ENCODE assay signal across 7 cellular contexts in the genomic region with DNA sequence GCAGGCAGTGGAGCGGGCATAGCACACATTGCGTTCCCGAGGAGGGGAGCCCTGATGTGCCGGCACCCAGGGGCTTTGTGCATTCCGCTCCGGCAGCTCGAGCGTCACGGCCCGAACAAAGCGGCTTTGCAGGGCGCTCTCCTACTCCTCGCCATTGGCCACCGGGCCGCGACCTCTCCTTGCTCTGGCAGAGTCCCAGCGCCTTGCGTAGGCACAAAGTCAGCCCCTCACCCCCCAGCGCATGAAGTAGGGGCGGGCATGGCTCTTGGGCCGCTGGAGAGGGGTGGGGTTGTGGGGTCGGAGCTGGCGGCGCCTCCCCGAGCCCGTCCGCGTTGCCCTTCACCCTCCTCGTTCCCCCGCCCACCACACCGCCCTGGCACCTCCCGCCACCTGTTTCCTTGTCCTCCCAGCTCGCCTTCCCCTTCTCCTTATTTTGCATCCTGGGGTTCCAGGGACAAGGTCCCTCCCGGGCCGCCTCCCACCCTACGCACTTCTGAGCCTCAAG. TPM values are rescaled to one million over a fixed set of nuclear protein-coding genes. Genes with fewer than 3 reads are reported as not detected.
DNase-seq lines count a peak whose midpoint lies in the region; ATAC-seq, FAIRE-seq and TF ChIP-seq lines count a peak whose summit lies in the region.

No MANE protein-coding gene starts in this region.

- intact Hi-C loops in PC-3 (cut with micrococcal nuclease) (loop anchor here (5.0 kb wide), 1 partner anchor 103 kb away; the partner anchor contains the start of gene CDPF1), heart right ventricle (cut with DNase I) (loop anchor here in 4 of 10 donors (5.0 to 10.0 kb wide), 4 partner anchors 55 to 148 kb away; partner anchors contain the start of gene GTSE1 (in 1 of the 4))

- H4K20me1 ChIP-seq in PC-3 (ENCODE audit: low read length), result no peaks in the 10 kb centered on the region

- FAIRE-seq in H54 (lab: Jason Lieb, UNC), result no peak

- no peaks in the 10 kb centered on the region for H3K9me3 Mint-ChIP-seq in activated naive CD8-positive, alpha-beta T cell (ENCODE audit: low read depth)

- H3K4me3 ChIP-seq in PC-3 (ENCODE audit: low read length) (peak overlapping the region; percentile 79), heart right ventricle (peak overlapping the region; percentile 70 to 99 (median 82)), parathyroid adenoma (ENCODE audit: low read depth, low read length) (peak overlapping the region; percentile 92)

- POLR2A ChIA-PET in PC-3 (lab: Charles Lee; ENCODE audit: unreplicated experiment), result interaction anchor here (0.6 kb wide), 1 partner anchor 541 kb away, joined by 14 read pairs; no protein-coding TSS in a partner anchor

- no peak overlapping the region for H3K27ac Mint-ChIP-seq in activated naive CD8-positive, alpha-beta T cell

- CTCF ChIA-PET in PC-3 (lab: Charles Lee), result no interaction called here

- H3K4me2 ChIP-seq in PC-3 (ENCODE audit: low read length), result peak overlapping the region; percentile 97
- H3K4me2 ChIP-seq in parathyroid adenoma (ENCODE audit: low read length), result peak overlapping the region; percentile 99

- H3K4me1 ChIP-seq in PC-3 (ENCODE audit: insufficient read depth, low read length), result peaks cover 5% of the 10 kb centered on the region
- H3K4me1 ChIP-seq in heart right ventricle, result peaks cover 16 to 64% (median 36%) of the 10 kb centered on the region in 9 donors
- peaks cover 7% of the 10 kb centered on the region for H3K4me1 ChIP-seq in parathyroid adenoma

- DNase-seq in H54 (ENCODE audit: insufficient read length, low spot score), result peak; percentile 29
- no peak for DNase-seq in PC-3
- DNase-seq in heart right ventricle, result peak; percentile 59 to 75
- DNase-seq in DMS79 treated with DMSO at 0.1 percent for 48 hours (lab: John Stamatoyannopoulos, UW), result no peak

- H3K9me3 ChIP-seq in PC-3 (ENCODE audit: low read length) (no peaks in the 10 kb centered on the region), heart right ventricle (no peaks in the 10 kb centered on the region), parathyroid adenoma (ENCODE audit: control insufficient read depth, low read length) (no peaks in the 10 kb centered on the region)

- H2AFZ ChIP-seq in PC-3 (ENCODE audit: low read length) (peak overlapping the region; percentile 94), parathyroid adenoma (peak overlapping the region; percentile 59)

- peaks cover 17% of the 10 kb centered on the region for H3K4me1 Mint-ChIP-seq in activated naive CD8-positive, alpha-beta T cell (ENCODE audit: low read depth)

- ATAC-seq in PC-3, result peak; percentile 25
- ATAC-seq in heart right ventricle, result peak; percentile 41 to 82 (median 64)
- ATAC-seq in GM19467 (IDR thresholded peaks at IDR 0.05; ENCODE audit: unreplicated experiment), result no peak

- no peaks in the 10 kb centered on the region for H3K27me3 Mint-ChIP-seq in activated naive CD8-positive, alpha-beta T cell

- H3K27ac ChIP-seq in PC-3 (ENCODE audit: low read length) (no peak overlapping the region), heart right ventricle (peak overlapping the region; percentile 85 to 99 (median 96)), parathyroid adenoma (peak overlapping the region; percentile 80)

- no peaks in the 10 kb centered on the region for H3K36me3 ChIP-seq in PC-3 (ENCODE audit: low read depth, low read length)
- H3K36me3 ChIP-seq in heart right ventricle, result peaks cover 0 to 25% (median 0%) of the 10 kb centered on the region in 9 donors
- no peaks in the 10 kb centered on the region for H3K36me3 ChIP-seq in parathyroid adenoma (ENCODE audit: control insufficient read depth, insufficient read depth, low read length)

- H3K36me3 Mint-ChIP-seq in activated naive CD8-positive, alpha-beta T cell, result no peaks in the 10 kb centered on the region

- H3K27me3 ChIP-seq in PC-3 (ENCODE audit: low read length) (0 out of 2 replicates have a peak, but pooled peaks cover 4% of the 10 kb centered on the region), heart right ventricle (peaks cover 0 to 13% (median 0%) of the 10 kb centered on the region in 7 donors), parathyroid adenoma (ENCODE audit: control insufficient read depth, insufficient read depth, low read length) (no peaks in the 10 kb centered on the region)

- TF ChIP-seq POLR2A in H54 (IDR thresholded peaks at IDR 0.05; ENCODE audit: low read depth, low read length), result no peak

- BruUV-seq in PC-3 (replicated peaks; lab: Mats Ljungman, UMichigan), result no TSS peak

- no peak overlapping the region for H3K9ac ChIP-seq in PC-3 (ENCODE audit: low read length)
- no peak overlapping the region for H3K9ac ChIP-seq in parathyroid adenoma

- H3K79me2 ChIP-seq in PC-3 (ENCODE audit: low read length) (no peaks in the 10 kb centered on the region), parathyroid adenoma (no peaks in the 10 kb centered on the region)

- H3K4me3 Mint-ChIP-seq in activated naive CD8-positive, alpha-beta T cell, result peak overlapping the region; percentile 86

- WGBS in heart right ventricle, 2 donors, result 2 to 5% methylated on average over 35 to 36 of the region's 36 CpGs

- no peaks in the 10 kb centered on the region for H3F3A ChIP-seq in PC-3 (ENCODE audit: low read length, unreplicated experiment)

- TF ChIP-seq CTCF in PC-3 (conservative IDR thresholded peaks at IDR 0.05; ENCODE audit: low read depth, low read length), result no peak
- TF ChIP-seq CTCF in heart right ventricle (IDR thresholded peaks at IDR 0.05), result no peak
- TF ChIP-seq CTCF in parathyroid adenoma (IDR thresholded peaks at IDR 0.05), result no peak

- H3K9me2 ChIP-seq in PC-3 (replicated peaks; ENCODE audit: low read length), result no peaks in the 10 kb centered on the region

RNA-seq across cellular contexts. Expression of gene PPARA, which starts 0.8 kb away (rescaled TPM):
- 6.0 and 7.7 TPM in 2 replicates for total RNA-seq in PC-3 (2014; rRNA removed)
- total RNA-seq in heart right ventricle, result 10 to 100 TPM; 69.0 to 89.5 (median 81.1) TPM
- polyA plus RNA-seq in heart right ventricle, result 10 to 100 TPM; 15.5 to 20.3 TPM

Comparison
In these comparisons a context has a peak if more than half of its experiments do, and no peak if none do; other contexts are left out.
1. DNase-seq: peak in H54 (single experiment) and heart right ventricle (2 of 2); none in PC-3 (single experiment) and DMS79 treated with DMSO at 0.1 percent for 48 hours (single experiment).
2. Peak in every context shown above with its lines, with median percentiles within 50 percentile points of each other: H3K4me3 ChIP-seq.